In the genomic region with DNA sequence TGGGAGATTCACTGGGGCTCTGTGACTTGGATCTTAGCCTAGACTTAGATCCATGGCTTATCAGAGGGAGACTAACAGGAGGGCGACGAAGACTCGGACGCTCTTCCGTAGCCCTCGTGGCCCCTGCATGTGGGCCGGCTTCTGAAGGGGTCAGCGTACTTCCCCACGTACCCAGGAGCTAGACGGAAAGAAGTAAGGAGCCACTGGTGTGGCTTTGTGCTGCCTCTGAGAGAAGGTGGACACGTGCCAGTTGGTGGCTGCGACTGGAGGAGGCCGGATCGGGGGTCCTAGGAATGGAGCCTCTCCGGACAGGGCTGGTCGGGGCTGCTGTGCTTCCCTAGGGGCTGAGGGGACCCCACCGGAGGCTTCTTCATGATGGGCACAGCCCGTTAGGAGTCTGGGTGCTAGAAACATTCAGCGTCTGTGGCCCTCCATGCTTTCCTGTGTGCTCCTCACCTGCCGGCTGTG, we compare ENCODE assay signal across 8 cellular contexts. TPM values are rescaled to one million over a fixed set of nuclear protein-coding genes. Genes with fewer than 3 reads are reported as not detected.
DNase-seq lines count a peak whose midpoint lies in the region; ATAC-seq, FAIRE-seq and TF ChIP-seq lines count a peak whose summit lies in the region.
"Had no signal": no experiment of that assay in that cellular context is flagged by ENCODE, and none has a peak within 500 bp of the region (broad histone marks: within the 10 kb centered on the region; RNA-seq: fewer than 3 reads in every experiment).

No MANE protein-coding gene starts in this region.

- in situ Hi-C loops in Panc1 (cut with HindIII; ENCODE audit: low pct_unique_long_range_greater_than_20kb, low sequenced_read_pairs), result no loop called here

- POLR2A ChIA-PET in Panc1 (lab: Charles Lee), result interaction anchor here (0.7 kb wide), 1 partner anchor 57 kb away, joined by 3 read pairs; no protein-coding TSS in a partner anchor

- peak overlapping the region; percentile 35 to 64 for H3K9ac ChIP-seq in duodenal mucosa (ENCODE audit: low read depth in 1 of 2, low read length in 2 of 2)

- DNase-seq in GM18507 (ENCODE audit: extremely low spot score, insufficient read length, low read depth) (no peak), Panc1 (ENCODE audit: low read depth, low spot score) (no peak), AG20443 (ENCODE audit: low spot score) (no peak)
- DNase-seq: NCI-H187 treated with DMSO at 0.1 percent for 48 hours had no signal

- no peaks in the 10 kb centered on the region for H3K36me3 ChIP-seq in Panc1 (ENCODE audit: control insufficient read depth, insufficient read depth, low read length)
- no peaks in the 10 kb centered on the region for H3K36me3 ChIP-seq in duodenal mucosa (ENCODE audit: control insufficient read depth in 1 of 2, insufficient read depth in 2 of 2, low read length in 2 of 2)

- intact Hi-C loops in Panc1 (cut with micrococcal nuclease; ENCODE audit: unreplicated experiment), result no loop called here

- no peak for ATAC-seq in Panc1
- ATAC-seq in HG03460 (IDR thresholded peaks at IDR 0.05; ENCODE audit: unreplicated experiment), result no peak
- ATAC-seq in GM18511 (IDR thresholded peaks at IDR 0.05; ENCODE audit: unreplicated experiment), result no peak

- CTCF ChIA-PET in Panc1 (lab: Charles Lee), result no interaction called here

- H3K27me3 ChIP-seq in Panc1 (ENCODE audit: control insufficient read depth, insufficient read depth, low read length) (no peaks in the 10 kb centered on the region), duodenal mucosa (ENCODE audit: control insufficient read depth in 1 of 2, insufficient read depth in 2 of 2, low read length in 2 of 2) (peaks cover 5 to 6% of the 10 kb centered on the region in 2 donors)

- BruUV-seq in Panc1 (replicated peaks; lab: Mats Ljungman, UMichigan), result no TSS peak

- peaks cover 23% of the 10 kb centered on the region for H3K4me1 ChIP-seq in Panc1 (ENCODE audit: control insufficient read depth, insufficient read depth, low read length)
- H3K4me1 ChIP-seq in duodenal mucosa (ENCODE audit: control insufficient read depth in 1 of 2, insufficient read depth in 2 of 2, low read length in 2 of 2), result peaks cover 23 to 36% of the 10 kb centered on the region in 2 donors

- peak overlapping the region; percentile 82 for H3K27ac ChIP-seq in Panc1 (ENCODE audit: low read length)
- peak overlapping the region; percentile 34 for H3K27ac ChIP-seq in duodenal mucosa (ENCODE audit: low read depth, low read length)
- H3K27ac ChIP-seq in skin epidermis, result peak overlapping the region in 20 of 21 experiments; percentile 40 to 94 (median 84)

- peak overlapping the region in 1 of 2 experiments; percentile 59; a peak in 2 of 4 replicates for H3K4me3 ChIP-seq in Panc1 (ENCODE audit: low read depth in 2 of 2, low read length in 2 of 2)
- H3K4me3 ChIP-seq in duodenal mucosa (ENCODE audit: low read depth in 1 of 2, low read length in 2 of 2), result peak overlapping the region; percentile 74 to 76
- H3K4me3 ChIP-seq in skin epidermis, result peak overlapping the region; percentile 43 to 60 (median 50)

- FAIRE-seq in GM18507 (lab: Jason Lieb, UNC), result peak; percentile 38

- no peak for TF ChIP-seq CTCF in Panc1 (IDR thresholded peaks at IDR 0.05)

- H3K9me3 ChIP-seq in Panc1 (ENCODE audit: control insufficient read depth, insufficient read depth, low read depth, low read length) (no peaks in the 10 kb centered on the region), duodenal mucosa (ENCODE audit: control insufficient read depth in 1 of 2, low read length in 2 of 2) (no peaks in the 10 kb centered on the region)

RNA-seq across cellular contexts. Expression of a gene that starts 1.0 kb away (rescaled TPM):
- 8.8 TPM for total RNA-seq in Panc1 (2021; ENCODE audit: unreplicated experiment)
- 9.9 TPM for polyA plus RNA-seq in Panc1 (2012; ENCODE audit: insufficient read length)

Comparison
In these comparisons a context has a peak if more than half of its experiments do, and no peak if none do; other contexts are left out.
1. H3K27ac ChIP-seq: peak in every context shown above with its lines; median percentile 84 in skin epidermis; 82 in Panc1; 34 in duodenal mucosa.